16 cellular contexts compared by ENCODE assay signal in genomic region chr3:88082854-88083253, GRCh38.
"Had no signal": no experiment of that assay in that cellular context is flagged by ENCODE, and none has a peak within 500 bp of the region (broad histone marks: within the 10 kb centered on the region; RNA-seq: fewer than 3 reads in every experiment).

No MANE protein-coding gene starts in this region.

- H3K4me1 ChIP-seq: SJSA1 had no signal

- DNase-seq: IMR-90, MM.1S, NCI-H1092 treated with DMSO at 0.1 percent for 48 hours, NCI-H1436, NCI-H187, NCI-H2029 treated with DMSO at 0.1 percent for 48 hours, NCI-H2171 treated with DMSO at 0.1 percent for 48 hours, NCI-H2227 treated with DMSO at 0.1 percent for 48 hours, NCI-H524, NCI-H526 treated with DMSO at 0.1 percent for 48 hours, NCI-H774, Right ventricle myocardium superior, RPMI8226, SIG-M5 had no signal

- H3K27ac ChIP-seq: SJSA1, SK-N-MC had no signal

- H3K9me3 ChIP-seq: SJSA1 had no signal

- H3K27me3 ChIP-seq: SJSA1 had no signal

- H3K4me3 ChIP-seq: SJSA1, SK-N-MC had no signal
